Comparison of ENCODE assay signal across 9 cellular contexts in the genomic region with DNA sequence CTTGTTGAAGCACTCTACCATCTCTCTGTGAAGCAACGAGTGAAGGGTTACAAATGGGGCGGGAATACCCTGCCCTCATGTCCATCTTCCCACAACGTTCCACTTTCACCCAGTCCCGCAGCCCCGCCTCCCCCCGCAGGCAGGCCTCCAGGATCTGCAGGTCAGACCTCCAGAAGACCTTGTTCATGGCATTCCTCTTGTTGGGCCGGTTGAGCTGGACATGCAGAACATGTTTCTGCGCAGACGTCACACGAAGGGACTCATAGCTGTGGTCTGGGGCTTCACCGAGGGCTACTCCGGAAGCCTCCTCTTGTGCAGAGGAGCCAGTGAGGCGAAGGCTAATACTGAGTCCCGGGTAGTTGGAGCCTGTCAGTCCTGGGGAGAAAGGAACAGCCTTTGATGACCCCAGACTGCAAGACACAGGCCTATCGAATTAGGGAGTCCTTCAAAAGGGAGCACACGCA. TPM values are rescaled to one million over a fixed set of nuclear protein-coding genes. Genes with fewer than 3 reads are reported as not detected.
DNase-seq lines count a peak whose midpoint lies in the region; ATAC-seq and TF ChIP-seq lines count a peak whose summit lies in the region.
"Had no signal": no experiment of that assay in that cellular context is flagged by ENCODE, and none has a peak within 500 bp of the region (broad histone marks: within the 10 kb centered on the region; RNA-seq: fewer than 3 reads in every experiment).

No MANE protein-coding gene starts in this region.

- H3K9ac ChIP-seq in parathyroid adenoma: peak overlapping the region; percentile 53

- H3K4me3 ChIP-seq in AG09309 (ENCODE audit: control insufficient read depth, low read depth, low read length) (peak overlapping the region; percentile 62), GM12875 (ENCODE audit: low read depth, low read length) (peak overlapping the region; percentile 74), parathyroid adenoma (ENCODE audit: low read depth, low read length) (peak overlapping the region; percentile 98)

- intact Hi-C loops in left cardiac atrium (cut with DNase I): loop anchor here in 1 of 2 donors (5.0 kb wide), 1 partner anchor 184 kb away; a partner anchor contains a TSS

- H3K4me2 ChIP-seq in parathyroid adenoma (ENCODE audit: low read length): peak overlapping the region; percentile 97

- ATAC-seq in HG02840 (IDR thresholded peaks at IDR 0.05; ENCODE audit: low FRiP score, unreplicated experiment): peak; percentile 32
- peak; percentile 51 to 60 for ATAC-seq in left cardiac atrium

- no peak for TF ChIP-seq CTCF in AG09309 (IDR thresholded peaks at IDR 0.05; ENCODE audit: control insufficient read depth, insufficient read depth, low read depth, low read length, missing control alignments)
- TF ChIP-seq CTCF in GM12875 (IDR thresholded peaks at IDR 0.05; ENCODE audit: borderline replicate concordance, insufficient read depth, low read depth, low read length): no peak
- no peak for TF ChIP-seq CTCF in parathyroid adenoma (IDR thresholded peaks at IDR 0.05)

- H3K27me3 ChIP-seq in parathyroid adenoma (ENCODE audit: control insufficient read depth, insufficient read depth, low read length): no peaks in the 10 kb centered on the region

- no peaks in the 10 kb centered on the region for H3K36me3 ChIP-seq in parathyroid adenoma (ENCODE audit: control insufficient read depth, insufficient read depth, low read length)

- H2AFZ ChIP-seq in parathyroid adenoma: peak overlapping the region; percentile 89

- DNase-seq in AG09309 (ENCODE audit: low read depth): peak; percentile 56
- peak; percentile 79 for DNase-seq in NCI-H2227 treated with DMSO at 0.1 percent for 48 hours (lab: John Stamatoyannopoulos, UW)
- peak; percentile 83 for DNase-seq in amniotic stem cell (lab: John Stamatoyannopoulos, UW)
- peak; percentile 70 for DNase-seq in left cardiac atrium
- DNase-seq in cortex of kidney (lab: John Stamatoyannopoulos, UW): no peak

- H3K9me3 ChIP-seq in parathyroid adenoma (ENCODE audit: control insufficient read depth, low read length): no peaks in the 10 kb centered on the region

- peaks cover 5% of the 10 kb centered on the region for H3K79me2 ChIP-seq in parathyroid adenoma

- peak overlapping the region; percentile 94 for H3K27ac ChIP-seq in parathyroid adenoma

- H3K4me1 ChIP-seq in parathyroid adenoma: peaks cover 16% of the 10 kb centered on the region

RNA-seq across cellular contexts. Expression of a gene that starts 0.4 kb away (rescaled TPM):
- 100 to 1,000 TPM; 449 to 630 TPM for total RNA-seq in left cardiac atrium

RNA-seq across cellular contexts. Expression of a gene that starts 18.4 kb away (rescaled TPM):
- total RNA-seq in left cardiac atrium: 1 to 10 TPM in 1 of 2 donors, under 1 TPM in 1; 0.85 to 1.4 TPM

RNA-seq across cellular contexts. Expression of a gene that starts 18.6 kb away (rescaled TPM):
- total RNA-seq in left cardiac atrium: 100 to 1,000 TPM; 179 to 185 TPM

RNA-seq across cellular contexts. Expression of a gene that starts 42.2 kb away (rescaled TPM):
- not detected for total RNA-seq in left cardiac atrium
- total RNA-seq: T-helper 2 cell treated with Interferon-gamma antibody and Interleukin-4, amounts not matched to agents 100 ng/mL and 5 ng/mL, for 36 hours had no signal

RNA-seq across cellular contexts. Expression of a gene that starts 46.9 kb away (rescaled TPM):
- 1 to 10 TPM; 4.4 to 7.6 TPM for total RNA-seq in left cardiac atrium
